In the genomic region with DNA sequence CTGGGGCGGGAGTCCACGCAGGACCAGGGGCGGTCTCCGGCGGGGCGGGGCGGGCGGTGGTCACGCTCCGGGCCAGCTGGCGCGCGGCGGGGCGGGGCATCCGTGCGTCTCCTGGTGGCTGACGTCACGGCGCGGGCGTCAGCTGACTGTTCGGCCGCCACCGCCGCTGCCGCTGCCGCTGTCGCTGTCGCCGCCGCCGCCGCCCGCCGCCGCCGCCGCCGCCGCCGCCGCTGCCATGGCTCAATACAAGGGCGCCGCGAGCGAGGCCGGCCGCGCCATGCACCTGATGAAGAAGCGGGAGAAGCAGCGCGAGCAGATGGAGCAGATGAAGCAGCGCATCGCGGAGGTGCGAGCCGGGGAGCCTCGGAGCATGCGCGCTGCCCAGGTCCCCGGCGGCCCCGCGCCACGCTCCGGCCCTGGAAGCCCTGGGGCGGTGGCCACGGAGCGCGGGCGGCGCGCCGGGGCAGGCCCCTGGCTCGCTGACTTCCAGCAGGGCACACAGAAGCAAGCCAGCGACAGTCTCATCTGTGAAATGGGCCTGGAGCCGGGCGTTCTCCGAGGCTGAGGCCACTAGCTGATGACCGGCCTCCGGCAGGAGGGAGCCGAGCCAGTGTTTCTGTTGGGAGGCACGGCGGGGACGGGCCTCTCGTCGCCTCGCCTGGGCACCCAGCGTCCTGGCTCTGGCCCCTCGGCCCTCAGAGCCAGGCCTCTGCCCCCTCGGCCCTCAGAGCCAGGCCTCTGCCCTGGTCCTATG, we compare ENCODE assay signal across 8 cellular contexts. TPM values are rescaled to one million over a fixed set of nuclear protein-coding genes. Genes with fewer than 3 reads are reported as not detected.
DNase-seq lines count a peak whose midpoint lies in the region; ATAC-seq and TF ChIP-seq lines count a peak whose summit lies in the region.

A gene with protein sequence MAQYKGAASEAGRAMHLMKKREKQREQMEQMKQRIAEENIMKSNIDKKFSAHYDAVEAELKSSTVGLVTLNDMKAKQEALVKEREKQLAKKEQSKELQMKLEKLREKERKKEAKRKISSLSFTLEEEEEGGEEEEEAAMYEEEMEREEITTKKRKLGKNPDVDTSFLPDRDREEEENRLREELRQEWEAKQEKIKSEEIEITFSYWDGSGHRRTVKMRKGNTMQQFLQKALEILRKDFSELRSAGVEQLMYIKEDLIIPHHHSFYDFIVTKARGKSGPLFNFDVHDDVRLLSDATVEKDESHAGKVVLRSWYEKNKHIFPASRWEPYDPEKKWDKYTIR (plus strand): TSS at position 141 of the 754 bp plus-strand sequence. CDS start 95 bp downstream, at position 236.

- DNase-seq in NCI-H510A treated with DMSO at 0.1 percent for 48 hours (lab: John Stamatoyannopoulos, UW) = peak; percentile 61
- peak; percentile 25 to 36 for DNase-seq in activated CD8-positive, alpha-beta memory T cell treated with anti-CD3 and anti-CD28 coated beads for 4 hours (ENCODE audit: low read depth in 2 of 2)
- DNase-seq in mesenteric fat pad (ENCODE audit: low spot score) = no peak
- peak; percentile 25 to 45 for DNase-seq in stimulated activated CD8-positive, alpha-beta memory T cell treated with anti-CD3 and anti-CD28 coated beads, Interleukin-15, amount 100 ng/mL, for 4 hours (ENCODE audit: low read depth in 2 of 2)

- ATAC-seq in GM18498 (IDR thresholded peaks at IDR 0.05; ENCODE audit: unreplicated experiment) (peak; percentile 83), HG03045 (IDR thresholded peaks at IDR 0.05; ENCODE audit: unreplicated experiment) (peak; percentile 77)

- peaks cover 4% of the 10 kb centered on the region for H3K36me3 ChIP-seq in endocrine pancreas (ENCODE audit: control insufficient read depth, insufficient read depth, low read length)

- H3K27ac ChIP-seq in 22Rv1 = peak within 1 kb of the TSS; percentile 72

- H3K4me3 ChIP-seq in endocrine pancreas (ENCODE audit: control insufficient read depth, insufficient read depth, low read length) = peak within 1 kb of the TSS; percentile 5

- H3K9ac ChIP-seq in endocrine pancreas (ENCODE audit: control insufficient read depth, insufficient read depth, low read length) = peak within 1 kb of the TSS; percentile 72

- no peaks in the 10 kb centered on the region for H3K27me3 ChIP-seq in endocrine pancreas (ENCODE audit: control insufficient read depth, insufficient read depth, low read length)

- H3K9me3 ChIP-seq in endocrine pancreas (ENCODE audit: control insufficient read depth, low read length) = no peaks in the 10 kb centered on the region

- no peaks in the 10 kb centered on the region for H3K4me1 ChIP-seq in endocrine pancreas (ENCODE audit: control insufficient read depth, insufficient read depth, low read length)

- TF ChIP-seq CTCF in 22Rv1 (IDR thresholded peaks at IDR 0.05) = no peak

RNA-seq across cellular contexts. Expression of the gene that starts here (rescaled TPM):
- 88.3 TPM for total RNA-seq in mesenteric fat pad
